ENCODE assay signal across 9 cellular contexts in genomic region chr19:14440049-14440448, GRCh38. TPM values are rescaled to one million over a fixed set of nuclear protein-coding genes. Genes with fewer than 3 reads are reported as not detected.
A peak's percentile ranks its signal among the peaks of the same experiment; 100 is the strongest.
DNase-seq lines count a peak whose midpoint lies in the region; ATAC-seq, FAIRE-seq and TF ChIP-seq lines count a peak whose summit lies in the region.
"Had no signal": no experiment of that assay in that cellular context is flagged by ENCODE, and none has a peak within 500 bp of the region (broad histone marks: within the 10 kb centered on the region; RNA-seq: fewer than 3 reads in every experiment).

No MANE protein-coding gene starts in this region.

- ATAC-seq in HG03460 (IDR thresholded peaks at IDR 0.05; ENCODE audit: unreplicated experiment) = peak; percentile 84

- WGBS in hepatocyte (ENCODE audit: low lambda C conversion rate, missing lambda C conversion rate) = 70% methylated on average over 9 of the region's 9 CpGs

- no peak overlapping the region for H3K4me2 ChIP-seq in hepatocyte

- FAIRE-seq in GM19239 (lab: Jason Lieb, UNC) = peak; percentile 87

- H3K9ac ChIP-seq in rectal smooth muscle tissue (ENCODE audit: low read length) = no peak overlapping the region
- H3K9ac ChIP-seq: parathyroid adenoma had no signal

- H2AFZ ChIP-seq in hepatocyte = no peak overlapping the region
- H2AFZ ChIP-seq: parathyroid adenoma had no signal

- H3K9me2 ChIP-seq in hepatocyte (replicated peaks; ENCODE audit: insufficient read depth) = no peaks in the 10 kb centered on the region

- TF ChIP-seq CTCF in hepatocyte (IDR thresholded peaks at IDR 0.05; ENCODE audit: poor library complexity) = no peak

- H3K4me3 ChIP-seq in rectal smooth muscle tissue (ENCODE audit: low read length) (peak overlapping the region; percentile 40), hepatocyte (no peak overlapping the region)

- H3K27me3 ChIP-seq in rectal smooth muscle tissue (ENCODE audit: control insufficient read depth, insufficient read depth, low read length) = no peaks in the 10 kb centered on the region
- no peaks in the 10 kb centered on the region for H3K27me3 ChIP-seq in hepatocyte

- peaks cover 45% of the 10 kb centered on the region for H3K79me2 ChIP-seq in hepatocyte

- H3K9me3 ChIP-seq in hepatocyte (ENCODE audit: low read depth) = no peaks in the 10 kb centered on the region

- H3K36me3 ChIP-seq in rectal smooth muscle tissue (ENCODE audit: control insufficient read depth, insufficient read depth, low read length) = peaks cover 19% of the 10 kb centered on the region
- no peaks in the 10 kb centered on the region for H3K36me3 ChIP-seq in hepatocyte (replicated peaks; ENCODE audit: insufficient read depth, low read depth)

- DNase-seq in GM19239 (ENCODE audit: insufficient read length, low spot score) (peak; percentile 88), erythroblast (lab: John Stamatoyannopoulos, UW) (peak; percentile 68), hepatocyte (ENCODE audit: low spot score) (no peak), inferior parietal cortex (ENCODE audit: extremely low spot score) (no peak), NCI-H82 (lab: John Stamatoyannopoulos, UW) (no peak)
- peak; percentile 47 to 72 for DNase-seq in activated CD4-positive, alpha-beta T cell treated with anti-CD3 and anti-CD28 coated beads, Interleukin-2, amount 50 U/mL, for 24 hours (ENCODE audit: low read depth in 1 of 2, low spot score in 1 of 2)

- H3K4me1 ChIP-seq in rectal smooth muscle tissue (ENCODE audit: control insufficient read depth, insufficient read depth, low read length) = no peaks in the 10 kb centered on the region
- peaks cover 3% of the 10 kb centered on the region for H3K4me1 ChIP-seq in hepatocyte (ENCODE audit: insufficient read depth)
- H3K4me1 ChIP-seq: parathyroid adenoma had no signal

- H4K20me1 ChIP-seq in hepatocyte (ENCODE audit: insufficient read depth, poor library complexity, severe bottlenecking) = no peaks in the 10 kb centered on the region

- TF ChIP-seq POLR2A in erythroblast (IDR thresholded peaks at IDR 0.05; ENCODE audit: low read length) = peak; percentile 31

- H3K27ac ChIP-seq in rectal smooth muscle tissue (ENCODE audit: low read depth, low read length) = no peak overlapping the region
- no peak overlapping the region for H3K27ac ChIP-seq in hepatocyte
- H3K27ac ChIP-seq: parathyroid adenoma had no signal

RNA-seq across cellular contexts. Expression of gene PKN1, which starts 6.9 kb away (rescaled TPM):
- 57.4 and 61.4 TPM in 2 replicates for total RNA-seq in hepatocyte
- 83.3 and 88.5 TPM in 2 replicates for polyA plus RNA-seq in hepatocyte

RNA-seq across cellular contexts. Expression of gene DDX39A, which starts 20.9 kb away (rescaled TPM):
- 51.8 and 79.2 TPM in 2 replicates for total RNA-seq in hepatocyte
- polyA plus RNA-seq in hepatocyte = 106 and 135 TPM in 2 replicates

RNA-seq across cellular contexts. Expression of gene PTGER1, which starts 35.1 kb away (rescaled TPM):
- total RNA-seq in hepatocyte = 0.60 and 2.8 TPM in 2 replicates
- polyA plus RNA-seq in hepatocyte = 3.5 and 7.6 TPM in 2 replicates

RNA-seq across cellular contexts. Expression of gene GIPC1, which starts 55.9 kb away (rescaled TPM):
- 102 and 127 TPM in 2 replicates for total RNA-seq in hepatocyte
- 186 and 201 TPM in 2 replicates for polyA plus RNA-seq in hepatocyte

RNA-seq across cellular contexts. Expression of gene ADGRE5, which starts 58.8 kb away (rescaled TPM):
- 4.5 and 5.0 TPM in 2 replicates for total RNA-seq in hepatocyte
- 7.3 and 13.1 TPM in 2 replicates for polyA plus RNA-seq in hepatocyte

Comparison
In these comparisons a context has a peak if more than half of its experiments do, and no peak if none do; other contexts are left out.
1. DNase-seq: peak in GM19239 (single experiment), activated CD4-positive, alpha-beta T cell treated with anti-CD3 and anti-CD28 coated beads, Interleukin-2, amount 50 U/mL, for 24 hours (2 of 2) and erythroblast (2 of 2); none in hepatocyte (single experiment), inferior parietal cortex (single experiment) and NCI-H82 (single experiment).